ENCODE assay signal across 18 cellular contexts in genomic region chr17:80857721-80858171, GRCh38.
DNase-seq lines count a peak whose midpoint lies in the region; TF ChIP-seq lines count a peak whose summit lies in the region.
"Had no signal": no experiment of that assay in that cellular context is flagged by ENCODE, and none has a peak within 500 bp of the region (broad histone marks: within the 10 kb centered on the region; RNA-seq: fewer than 3 reads in every experiment).

No MANE protein-coding gene starts in this region.

- H3K4me1 Mint-ChIP-seq in T-helper 2 cell treated with Interferon-gamma antibody and Interleukin-4, amounts not matched to agents 5 μg/mL and 100 μg/mL, for 36 hours (ENCODE audit: low read depth) = peaks cover 69% of the 10 kb centered on the region

- H3K36me3 ChIP-seq in brain microvascular endothelial cell (replicated peaks) (no peaks in the 10 kb centered on the region), trophoblast cell (ENCODE audit: control insufficient read depth in 1 of 2, insufficient read depth in 2 of 2, low read length in 2 of 2) (peaks cover 0 to 6% of the 10 kb centered on the region in 2 experiments)
- H3K36me3 ChIP-seq: HAP-1, thoracic aorta had no signal

- peaks cover 13% of the 10 kb centered on the region for H3K79me1 ChIP-seq in trophoblast cell (ENCODE audit: low read length)

- peak overlapping the region; percentile 22 for H3K14ac ChIP-seq in trophoblast cell (ENCODE audit: low read length)

- TF ChIP-seq CTCF in RWPE1 (conservative IDR thresholded peaks at IDR 0.05; ENCODE audit: low read depth) (no peak), brain microvascular endothelial cell (IDR thresholded peaks at IDR 0.05; ENCODE audit: low read depth, low read length, missing control alignments) (no peak)

- peaks cover 3% of the 10 kb centered on the region for H3K9me3 ChIP-seq in trophoblast cell (ENCODE audit: insufficient read depth, low read depth, low read length)
- H3K9me3 ChIP-seq: HAP-1, thoracic aorta had no signal

- no peak overlapping the region for H3K4me3 ChIP-seq in brain microvascular endothelial cell (ENCODE audit: low read depth, low read length)
- H3K4me3 ChIP-seq in trophoblast cell (ENCODE audit: low read depth, low read length) = no peak overlapping the region
- H3K4me3 ChIP-seq: HAP-1, thoracic aorta had no signal

- POLR2A ChIA-PET in RWPE1 (lab: Yijun Ruan, JAX; ENCODE audit: low non-redundant PET) = no interaction called here

- no peaks in the 10 kb centered on the region for H3K9me3 Mint-ChIP-seq in T-helper 2 cell treated with Interferon-gamma antibody and Interleukin-4, amounts not matched to agents 5 μg/mL and 100 μg/mL, for 36 hours
- H3K9me3 Mint-ChIP-seq: CD4-positive, alpha-beta T cell; IgD-negative memory B cell had no signal

- no peak for DNase-seq in T-helper 2 cell treated with Interferon-gamma antibody and Interleukin-4, amounts not matched to agents 5 μg/mL and 100 μg/mL, for 36 hours (ENCODE audit: low spot score)
- no peak for DNase-seq in T-helper 2 cell
- no peak for DNase-seq in RWPE1 (ENCODE audit: low spot score)
- DNase-seq in brain microvascular endothelial cell = no peak
- no peak for DNase-seq in trophoblast cell
- no peak for DNase-seq in NCI-H1417 treated with DMSO at 0.1 percent for 48 hours (lab: John Stamatoyannopoulos, UW)
- no peak for DNase-seq in AG08396 (ENCODE audit: low spot score)
- no peak for DNase-seq in NCI-H187 treated with DMSO at 0.1 percent for 48 hours (lab: John Stamatoyannopoulos, UW)
- DNase-seq: 8988T; activated CD4-positive, alpha-beta T cell treated with anti-CD3 and anti-CD28 coated beads, Interleukin-2, amount 50 U/mL, for 4 hours; CD4-positive, alpha-beta T cell; erythroblast; NK-92 treated with Interleukin-12 subunit alpha and Interleukin-12 subunit beta, amount 100 ng/mL, for 24 hours; SHP77; T1000 had no signal

- H3K27me3 Mint-ChIP-seq in T-helper 2 cell treated with Interferon-gamma antibody and Interleukin-4, amounts not matched to agents 5 μg/mL and 100 μg/mL, for 36 hours (ENCODE audit: low read depth) = no peaks in the 10 kb centered on the region
- H3K27me3 Mint-ChIP-seq: CD4-positive, alpha-beta T cell; IgD-negative memory B cell had no signal

- H3K9ac ChIP-seq in trophoblast cell (ENCODE audit: low read length) = no peak overlapping the region

- peaks cover 18 to 21% of the 10 kb centered on the region in 2 experiments for H3K4me1 ChIP-seq in trophoblast cell (ENCODE audit: control insufficient read depth in 1 of 2, insufficient read depth in 2 of 2, low read length in 2 of 2)
- H3K4me1 ChIP-seq: HAP-1 had no signal

- no peak overlapping the region for H4K12ac ChIP-seq in trophoblast cell (ENCODE audit: low read depth, low read length)

- peaks cover 77% of the 10 kb centered on the region for H3K36me3 Mint-ChIP-seq in T-helper 2 cell treated with Interferon-gamma antibody and Interleukin-4, amounts not matched to agents 5 μg/mL and 100 μg/mL, for 36 hours (ENCODE audit: low read depth)

- H3K27ac ChIP-seq in RWPE1 (peak overlapping the region; percentile 93), brain microvascular endothelial cell (peak overlapping the region; percentile 97), trophoblast cell (ENCODE audit: low read depth, low read length) (no peak overlapping the region)

- H2AFZ ChIP-seq in trophoblast cell (ENCODE audit: insufficient read depth, low read length, poor library complexity) = no peak overlapping the region

- H3K27me3 ChIP-seq in brain microvascular endothelial cell (replicated peaks) = no peaks in the 10 kb centered on the region
- no peaks in the 10 kb centered on the region for H3K27me3 ChIP-seq in trophoblast cell (ENCODE audit: insufficient read depth, low read length)

- peak overlapping the region; percentile 2 for H4K8ac ChIP-seq in trophoblast cell (ENCODE audit: low read depth, low read length)

- H3K79me2 ChIP-seq in trophoblast cell (ENCODE audit: control insufficient read depth, insufficient read depth, low read length, poor library complexity) = no peaks in the 10 kb centered on the region

- in situ Hi-C loops in brain microvascular endothelial cell (cut with HindIII; ENCODE audit: low pct_ligation_motif_present, low sequenced_read_pairs) = loop anchor here (25.0 kb wide), 1 partner anchor 420 kb away; no protein-coding TSS in a partner anchor

- H3K4ac ChIP-seq in trophoblast cell (ENCODE audit: low read depth, low read length) = no peak overlapping the region

- CTCF ChIA-PET in RWPE1 (lab: Yijun Ruan, JAX) = no interaction called here

- no peak overlapping the region for H3K4me3 Mint-ChIP-seq in T-helper 2 cell treated with Interferon-gamma antibody and Interleukin-4, amounts not matched to agents 5 μg/mL and 100 μg/mL, for 36 hours
- H3K4me3 Mint-ChIP-seq: CD4-positive, alpha-beta T cell had no signal

- WGBS in trophoblast cell (ENCODE audit: extremely low coverage, insufficient coverage, insufficient read length) = no CpG with 5 or more reads among the region's 27 CpGs

- H3K4me2 ChIP-seq in trophoblast cell (ENCODE audit: low read length) = no peak overlapping the region

- peak overlapping the region; percentile 8 for H3K18ac ChIP-seq in trophoblast cell (ENCODE audit: low read length)

- no peak overlapping the region for H2BK5ac ChIP-seq in trophoblast cell (ENCODE audit: low read depth, low read length, poor library complexity)

- no peak overlapping the region for H2BK120ac ChIP-seq in trophoblast cell (ENCODE audit: insufficient read depth, low read length, poor library complexity)

- H3K23ac ChIP-seq in trophoblast cell (ENCODE audit: low read length) = no peak overlapping the region

- H4K91ac ChIP-seq in trophoblast cell (ENCODE audit: low read depth, low read length) = peak overlapping the region; percentile 12

- H3K27ac Mint-ChIP-seq in T-helper 2 cell treated with Interferon-gamma antibody and Interleukin-4, amounts not matched to agents 5 μg/mL and 100 μg/mL, for 36 hours = peak overlapping the region; percentile 98
- H3K27ac Mint-ChIP-seq: CD4-positive, alpha-beta T cell; IgD-negative memory B cell had no signal

- peak overlapping the region; percentile 38 for H2BK12ac ChIP-seq in trophoblast cell (ENCODE audit: low read length)

- H2AK5ac ChIP-seq in trophoblast cell (ENCODE audit: low read length) = peak overlapping the region; percentile 60
